In the genomic region with DNA sequence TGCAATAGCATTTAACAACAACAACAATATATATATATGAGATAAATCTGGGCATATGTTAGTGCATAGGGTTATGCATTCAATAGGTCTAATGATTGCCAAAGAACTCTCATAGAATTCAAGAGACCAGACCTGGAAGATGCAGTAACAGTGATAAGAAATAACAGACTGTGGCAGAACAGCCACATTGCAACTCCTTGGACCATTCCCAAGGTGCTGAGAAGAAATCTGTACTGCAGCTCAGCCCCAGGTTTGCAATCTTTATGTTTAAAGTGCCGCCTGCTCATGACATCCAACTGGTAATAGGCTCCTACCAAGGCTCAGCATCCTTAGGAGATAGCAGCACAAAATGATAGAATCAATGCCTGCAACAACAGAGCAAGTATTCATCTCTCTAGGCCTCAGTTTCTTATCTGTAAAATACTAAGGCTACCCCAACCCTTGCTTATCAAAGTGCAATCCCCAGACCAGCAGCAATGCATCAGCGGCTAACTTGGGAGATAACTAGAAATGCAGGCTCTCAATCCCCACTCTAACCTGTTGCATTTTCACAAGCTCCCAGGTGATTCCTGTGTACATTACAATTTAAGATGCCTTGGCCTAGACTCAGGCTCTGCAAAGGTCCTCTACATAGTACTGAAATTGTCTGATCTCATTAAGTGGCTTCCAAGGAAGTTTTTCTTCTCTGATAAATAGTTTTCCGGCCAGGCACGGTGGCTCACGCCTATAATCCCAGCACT, we compare ENCODE assay signal across 23 cellular contexts. TPM values are rescaled to one million over a fixed set of nuclear protein-coding genes. Genes with fewer than 3 reads are reported as not detected.
A peak's percentile ranks its signal among the peaks of the same experiment; 100 is the strongest.
DNase-seq lines count a peak whose midpoint lies in the region; ATAC-seq and TF ChIP-seq lines count a peak whose summit lies in the region.
"Had no signal": no experiment of that assay in that cellular context is flagged by ENCODE, and none has a peak within 500 bp of the region (broad histone marks: within the 10 kb centered on the region; RNA-seq: fewer than 3 reads in every experiment).

No MANE protein-coding gene starts in this region.

- no peak overlapping the region for H2BK12ac ChIP-seq in neuronal stem cell (ENCODE audit: low read length)

- no peak overlapping the region for H4K91ac ChIP-seq in neuronal stem cell (ENCODE audit: low read depth, low read length, poor library complexity)

- peaks cover 87% of the 10 kb centered on the region for H3F3A ChIP-seq in PC-9 (ENCODE audit: insufficient read depth, low read depth)

- no peak overlapping the region for H3K27ac ChIP-seq in HEK293 (ENCODE audit: extremely low read depth, low read depth, low read length)
- H3K27ac ChIP-seq in PC-9: peak overlapping the region; percentile 98
- H3K27ac ChIP-seq in esophagus muscularis mucosa (replicated peaks in 1 of 4): peak overlapping the region in 3 of 4 donors; percentile 32 to 69 (median 61)
- H3K27ac ChIP-seq in neuronal stem cell (replicated peaks; ENCODE audit: low read length): peak overlapping the region; percentile 33
- H3K27ac ChIP-seq: WERI-Rb-1 had no signal

- BruUV-seq in PC-9 (replicated peaks; lab: Mats Ljungman, UMichigan): no TSS peak

- H3K27me3 ChIP-seq in PC-9 (ENCODE audit: insufficient read depth, low read depth) (no peaks in the 10 kb centered on the region), esophagus muscularis mucosa (no peaks in the 10 kb centered on the region), neuronal stem cell (ENCODE audit: control insufficient read depth in 3 of 3, insufficient read depth in 3 of 3, low read depth in 1 of 3, low read length in 3 of 3) (no peaks in the 10 kb centered on the region)
- H3K27me3 ChIP-seq: vagina had no signal

- H3K4ac ChIP-seq in neuronal stem cell (ENCODE audit: low read length): no peak overlapping the region

- no peak overlapping the region for H3K14ac ChIP-seq in neuronal stem cell (ENCODE audit: low read length)

- WGBS in esophagus muscularis mucosa: 88% methylated on average over 5 of the region's 5 CpGs
- WGBS in neuronal stem cell (ENCODE audit: extremely low coverage in 2 of 2, insufficient read length in 2 of 2, insufficient replicate concordance in 1 of 2), 2 donors: no CpG with 5 or more reads among the region's 5 CpGs

- H3K9ac ChIP-seq in neuronal stem cell (ENCODE audit: low read depth, low read length, poor library complexity): no peak overlapping the region

- H3K36me3 ChIP-seq in HEK293 (ENCODE audit: control insufficient read depth in 2 of 2, insufficient read depth in 1 of 2, low read length in 2 of 2) (no peaks in the 10 kb centered on the region), PC-9 (ENCODE audit: low read depth) (no peaks in the 10 kb centered on the region), esophagus muscularis mucosa (no peaks in the 10 kb centered on the region), neuronal stem cell (replicated peaks in 1 of 2; ENCODE audit: control insufficient read depth in 2 of 2, insufficient read depth in 2 of 2, low read length in 2 of 2) (no peaks in the 10 kb centered on the region)
- H3K36me3 ChIP-seq: vagina, WERI-Rb-1 had no signal

- no peak overlapping the region for H2BK120ac ChIP-seq in neuronal stem cell (ENCODE audit: low read depth, low read length)

- peaks cover 12% of the 10 kb centered on the region for H3K79me2 ChIP-seq in PC-9 (ENCODE audit: low read depth)

- H3K79me1 ChIP-seq in neuronal stem cell (ENCODE audit: low read depth, low read length): no peaks in the 10 kb centered on the region

- H3K23ac ChIP-seq in neuronal stem cell (ENCODE audit: low read depth, low read length, poor library complexity): no peak overlapping the region

- peak overlapping the region; percentile 15 for H3K18ac ChIP-seq in neuronal stem cell (ENCODE audit: low read length)

- TF ChIP-seq POLR2A in esophagus muscularis mucosa (IDR thresholded peaks at IDR 0.05; ENCODE audit: low read depth): no peak

- CTCF ChIA-PET in HEK293 (lab: Yijun Ruan, JAX): interaction anchor here (1.3 to 4.3 kb wide), 3 partner anchors 33 to 121 kb away, joined by 3 to 32 read pairs (median 16); no protein-coding TSS in a partner anchor
- CTCF ChIA-PET in PC-9 (lab: Charles Lee): no interaction called here

- H2BK15ac ChIP-seq in neuronal stem cell (ENCODE audit: low read length): no peak overlapping the region

- H3K9me3 ChIP-seq in HEK293 (ENCODE audit: control insufficient read depth, insufficient read depth, low read depth, low read length) (no peaks in the 10 kb centered on the region), PC-9 (ENCODE audit: insufficient read depth, low read depth) (no peaks in the 10 kb centered on the region), esophagus muscularis mucosa (no peaks in the 10 kb centered on the region), neuronal stem cell (replicated peaks in 1 of 2; ENCODE audit: control insufficient read depth in 2 of 2, insufficient read depth in 1 of 2, low read depth in 1 of 2, low read length in 2 of 2) (no peaks in the 10 kb centered on the region)
- H3K9me3 ChIP-seq: vagina had no signal

- intact Hi-C loops in PC-9 (cut with micrococcal nuclease; ENCODE audit: unreplicated experiment) (loop anchor here (10.0 kb wide), 1 partner anchor 115 kb away; no protein-coding TSS in a partner anchor), esophagus muscularis mucosa (cut with DNase I) (no loop called here)

- H3K27me3 Mint-ChIP-seq in activated T-cell treated with anti-CD3 and anti-CD28 coated beads, Interleukin-2, amount 50 U/mL, for 4 hours (ENCODE audit: low read depth): no peaks in the 10 kb centered on the region
- H3K27me3 Mint-ChIP-seq: activated naive CD4-positive, alpha-beta T cell treated with anti-CD3 and anti-CD28 coated beads, Interleukin-2, amount 50 U/mL, for 24 hours; activated T-helper 17 cell treated with anti-CD3 and anti-CD28 coated beads, Interleukin-2, amount 50 U/mL, for 72 hours; central memory CD8-positive, alpha-beta T cell had no signal

- no peak overlapping the region for H4K8ac ChIP-seq in neuronal stem cell (ENCODE audit: low read depth, low read length)

- no peak overlapping the region for H3K4me3 Mint-ChIP-seq in activated T-cell treated with anti-CD3 and anti-CD28 coated beads, Interleukin-2, amount 50 U/mL, for 4 hours
- H3K4me3 Mint-ChIP-seq: activated naive CD4-positive, alpha-beta T cell treated with anti-CD3 and anti-CD28 coated beads, Interleukin-2, amount 50 U/mL, for 24 hours; CD14-positive monocyte; central memory CD8-positive, alpha-beta T cell had no signal

- H3K4me3 ChIP-seq in HEK293 (ENCODE audit: low read depth, low read length) (no peak overlapping the region), PC-9 (no peak overlapping the region), esophagus muscularis mucosa (no peak overlapping the region), neuronal stem cell (ENCODE audit: low read length in 2 of 2) (no peak overlapping the region)
- H3K4me3 ChIP-seq: vagina had no signal

- ATAC-seq in activated T-cell treated with anti-CD3 and anti-CD28 coated beads, Interleukin-2, amount 50 U/mL, for 4 hours: no peak
- ATAC-seq: activated T-helper 17 cell treated with anti-CD3 and anti-CD28 coated beads, Interleukin-2, amount 50 U/mL, for 72 hours; HCT116; SK-N-SH treated with all-trans-retinoic acid at 6 μM for 48 hours had no signal

- no peaks in the 10 kb centered on the region for H3K36me3 Mint-ChIP-seq in activated T-cell treated with anti-CD3 and anti-CD28 coated beads, Interleukin-2, amount 50 U/mL, for 4 hours (ENCODE audit: insufficient read depth)
- H3K36me3 Mint-ChIP-seq: activated naive CD4-positive, alpha-beta T cell treated with anti-CD3 and anti-CD28 coated beads, Interleukin-2, amount 50 U/mL, for 24 hours; CD14-positive monocyte had no signal

- TF ChIP-seq CTCF in HEK293 (tag by site-specific recombination; IDR thresholded peaks at IDR 0.05) (no peak), PC-9 (conservative IDR thresholded peaks at IDR 0.05) (no peak), esophagus muscularis mucosa (IDR thresholded peaks at IDR 0.05) (no peak)

- no peak overlapping the region for H2AFZ ChIP-seq in PC-9
- H2AFZ ChIP-seq in neuronal stem cell (ENCODE audit: low read length): no peak overlapping the region

- no peaks in the 10 kb centered on the region for H4K20me1 ChIP-seq in PC-9 (ENCODE audit: insufficient read depth)

- H3K9me2 ChIP-seq in PC-9 (ENCODE audit: insufficient read depth): no peaks in the 10 kb centered on the region

- TF ChIP-seq EP300 in esophagus muscularis mucosa (IDR thresholded peaks at IDR 0.05): no peak

- peaks cover 44% of the 10 kb centered on the region for H3K4me1 Mint-ChIP-seq in activated T-cell treated with anti-CD3 and anti-CD28 coated beads, Interleukin-2, amount 50 U/mL, for 4 hours (ENCODE audit: low read depth)

- no peak overlapping the region for H2BK5ac ChIP-seq in neuronal stem cell (ENCODE audit: low read length)

- no peak overlapping the region for H2AK5ac ChIP-seq in neuronal stem cell (ENCODE audit: low read depth, low read length)

- POLR2A ChIA-PET in HEK293 (lab: Yijun Ruan, JAX): interaction anchor here (0.6 to 8.2 kb wide), 2 partner anchors 32 to 541 kb away, joined by 3 to 82 read pairs; partner anchors contain the start of gene PIM1
- POLR2A ChIA-PET in PC-9 (lab: Charles Lee; ENCODE audit: unreplicated experiment): no interaction called here

- H3K4me2 ChIP-seq in PC-9 (peak overlapping the region; percentile 84), neuronal stem cell (ENCODE audit: insufficient read depth, low read length, poor library complexity, severe bottlenecking) (no peak overlapping the region)

- H3K4me1 ChIP-seq in HEK293 (ENCODE audit: control insufficient read depth, insufficient read depth, low read length) (peaks cover 27% of the 10 kb centered on the region), PC-9 (replicated peaks; ENCODE audit: insufficient read depth) (peaks cover 92% of the 10 kb centered on the region), esophagus muscularis mucosa (peaks cover 18 to 88% (median 65%) of the 10 kb centered on the region in 4 donors), neuronal stem cell (ENCODE audit: control insufficient read depth in 2 of 2, insufficient read depth in 1 of 2, low read depth in 1 of 2, low read length in 2 of 2) (peaks cover 26 to 29% of the 10 kb centered on the region in 2 donors)

- peak in 1 of 2 experiments; percentile 36 for DNase-seq in PC-9
- no peak for DNase-seq in esophagus muscularis mucosa (ENCODE audit: extremely low spot score)
- DNase-seq in neuronal stem cell (ENCODE audit: low spot score): no peak
- no peak for DNase-seq in HK-2 (ENCODE audit: unreplicated experiment)
- no peak for DNase-seq in activated T-cell treated with anti-CD3 and anti-CD28 coated beads, Interleukin-2, amount 50 U/mL, for 4 hours
- no peak for DNase-seq in AG20443 (ENCODE audit: low spot score)
- DNase-seq in NCI-H748 (lab: John Stamatoyannopoulos, UW; ENCODE audit: unreplicated experiment): no peak
- DNase-seq: activated CD8-positive, alpha-beta memory T cell treated with anti-CD3 and anti-CD28 coated beads, Interleukin-2, amount 50 U/mL, for 4 hours; anterior cingulate cortex; glutamatergic neuron; NCI-H1436 treated with DMSO at 0.1 percent for 48 hours; NCI-H510A; occipital lobe; substantia nigra; WERI-Rb-1 had no signal

- no peaks in the 10 kb centered on the region for H3K9me3 Mint-ChIP-seq in activated T-cell treated with anti-CD3 and anti-CD28 coated beads, Interleukin-2, amount 50 U/mL, for 4 hours
- H3K9me3 Mint-ChIP-seq: activated naive CD4-positive, alpha-beta T cell treated with anti-CD3 and anti-CD28 coated beads, Interleukin-2, amount 50 U/mL, for 24 hours; activated T-helper 17 cell treated with anti-CD3 and anti-CD28 coated beads, Interleukin-2, amount 50 U/mL, for 72 hours; central memory CD8-positive, alpha-beta T cell had no signal

RNA-seq across cellular contexts. Expression of gene PIM1, which starts 30.6 kb away (rescaled TPM):
- total RNA-seq in PC-9 (2021) (51.0 and 60.3 TPM in 2 replicates), esophagus muscularis mucosa (100 to 1,000 TPM in 1 of 4 donors, 10 to 100 TPM in 3; 26.0 to 176 (median 26.5) TPM)
- 16.8 TPM for polyA plus RNA-seq in neuronal stem cell (2013, experiment 1 of 2)
- 16.9 TPM for polyA plus RNA-seq in neuronal stem cell (2013, experiment 2 of 2)
- 10 to 100 TPM; 59.6 to 72.8 (median 60.1) TPM for total RNA-seq in activated T-cell treated with anti-CD3 and anti-CD28 coated beads, Interleukin-2, amount 50 U/mL, for 4 hours
